In genomic region chr13:35771898-35772297, GRCh38 we compare ENCODE assay signal across 1 cellular context.
TF ChIP-seq lines count a peak whose summit lies in the region.

No MANE protein-coding gene starts in this region.

TF ChIP-seq in SK-N-SH, 30 proteins besides CTCF, POLR2A, EP300 and RAD21 (continued from another document):
- TF ChIP-seq MAX (IDR thresholded peaks at IDR 0.05; ENCODE audit: low read depth) (peak; percentile 69; the same call in 1 of the 2 replicates), SMC3 (IDR thresholded peaks at IDR 0.05; ENCODE audit: low read depth, low read length) (no peak), REST (IDR thresholded peaks at IDR 0.05; ENCODE audit: low read depth, low read length) (no peak), NFIC (IDR thresholded peaks at IDR 0.05; ENCODE audit: borderline replicate concordance) (0 out of 2 replicates have a peak, but pooled peaks have one; percentile 41)
